17 cellular contexts compared by ENCODE assay signal in the genomic region with DNA sequence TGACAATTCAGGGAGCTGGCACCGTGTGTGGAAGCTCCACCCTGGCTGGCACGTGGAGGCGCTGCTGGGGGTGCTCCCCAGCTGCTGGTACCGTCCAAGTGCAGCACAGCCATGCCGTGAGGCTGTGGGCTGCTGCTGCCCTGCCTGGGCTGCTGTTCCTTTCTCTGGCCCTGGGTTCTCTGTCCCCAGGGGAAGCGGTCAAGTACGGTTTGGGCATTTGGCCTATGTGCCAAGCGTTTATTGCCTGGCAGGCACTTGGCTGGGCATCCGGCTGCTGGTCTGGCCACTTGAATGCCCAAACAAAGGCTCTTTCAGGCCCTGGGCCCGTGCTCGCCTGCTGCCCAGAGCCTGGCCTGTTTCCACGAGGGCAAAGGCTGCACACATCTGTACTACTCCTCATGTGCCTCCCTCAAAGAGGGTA. TPM values are rescaled to one million over a fixed set of nuclear protein-coding genes. Genes with fewer than 3 reads are reported as not detected.
DNase-seq lines count a peak whose midpoint lies in the region; ATAC-seq, FAIRE-seq and TF ChIP-seq lines count a peak whose summit lies in the region.
"Had no signal": no experiment of that assay in that cellular context is flagged by ENCODE, and none has a peak within 500 bp of the region (broad histone marks: within the 10 kb centered on the region; RNA-seq: fewer than 3 reads in every experiment).

No MANE protein-coding gene starts in this region.

- no peaks in the 10 kb centered on the region for H3K27me3 ChIP-seq in rectal smooth muscle tissue (ENCODE audit: control insufficient read depth, insufficient read depth, low read length)
- no peaks in the 10 kb centered on the region for H3K27me3 ChIP-seq in GM23248 (replicated peaks; ENCODE audit: insufficient read depth)

- no peak for TF ChIP-seq CTCF in C4-2B (conservative IDR thresholded peaks at IDR 0.05)
- TF ChIP-seq CTCF in kidney (IDR thresholded peaks at IDR 0.05; ENCODE audit: borderline replicate concordance, extremely low read depth, insufficient read depth) = no peak

- H2AFZ ChIP-seq in GM23248 = no peak overlapping the region

- H3K27ac ChIP-seq in C4-2B (peak overlapping the region; percentile 69), kidney (ENCODE audit: low read depth in 2 of 2, low read length in 2 of 2) (peak overlapping the region in 1 of 2 donors; percentile 41), rectal smooth muscle tissue (ENCODE audit: low read depth, low read length) (peak overlapping the region; percentile 79), GM23248 (no peak overlapping the region)

- no peaks in the 10 kb centered on the region for H4K20me1 ChIP-seq in GM23248 (ENCODE audit: insufficient read depth)

- H3K36me3 Mint-ChIP-seq in central memory CD8-positive, alpha-beta T cell (ENCODE audit: insufficient read depth) = peaks cover 9% of the 10 kb centered on the region

- peak overlapping the region; percentile 46 for H3K27ac Mint-ChIP-seq in central memory CD8-positive, alpha-beta T cell (ENCODE audit: low read depth)
- H3K27ac Mint-ChIP-seq: nephron, type B pancreatic cell had no signal

- no peak overlapping the region for H3K4me3 ChIP-seq in kidney (ENCODE audit: low read length in 2 of 2)
- H3K4me3 ChIP-seq in rectal smooth muscle tissue (ENCODE audit: low read length) = no peak overlapping the region
- H3K4me3 ChIP-seq in GM23248 = no peak overlapping the region

- H3K9me3 ChIP-seq in kidney (ENCODE audit: control insufficient read depth in 1 of 2, low read length in 2 of 2) = no peaks in the 10 kb centered on the region
- no peaks in the 10 kb centered on the region for H3K9me3 ChIP-seq in GM23248 (ENCODE audit: low read depth)

- peaks cover 6% of the 10 kb centered on the region for H3K4me1 Mint-ChIP-seq in central memory CD8-positive, alpha-beta T cell

- H3K4me3 Mint-ChIP-seq in central memory CD8-positive, alpha-beta T cell = no peak overlapping the region
- H3K4me3 Mint-ChIP-seq: nephron, type B pancreatic cell had no signal

- no peaks in the 10 kb centered on the region for H3K27me3 Mint-ChIP-seq in central memory CD8-positive, alpha-beta T cell
- H3K27me3 Mint-ChIP-seq: type B pancreatic cell had no signal

- H3K9me2 ChIP-seq in GM23248 (ENCODE audit: insufficient read depth) = no peaks in the 10 kb centered on the region

- intact Hi-C loops in kidney (cut with DNase I) = no loop called here

- WGBS in GM23248 (ENCODE audit: low coverage in 1 of 2, low lambda C conversion rate in 2 of 2, missing lambda C conversion rate in 2 of 2), 2 experiments = 82 to 84% methylated on average over 12 of the region's 12 CpGs

- no peaks in the 10 kb centered on the region for H3K9me3 Mint-ChIP-seq in central memory CD8-positive, alpha-beta T cell
- H3K9me3 Mint-ChIP-seq: nephron, type B pancreatic cell had no signal

- in situ Hi-C loops in GM23248 (cut with MboI) = no loop called here

- ATAC-seq in central memory CD8-positive, alpha-beta T cell (replicated peaks; ENCODE audit: extremely low read depth, poor library complexity, severe bottlenecking) = no peak
- ATAC-seq in GM21619 (IDR thresholded peaks at IDR 0.05; ENCODE audit: unreplicated experiment) (no peak), GM18858 (IDR thresholded peaks at IDR 0.05; ENCODE audit: unreplicated experiment) (no peak)

- no peak overlapping the region for H3K4me2 ChIP-seq in GM23248 (ENCODE audit: unreplicated experiment)

- peaks cover 6% of the 10 kb centered on the region; the same call in 1 of the 2 replicates for H3F3A ChIP-seq in GM23248 (ENCODE audit: insufficient read depth)

- H3K79me2 ChIP-seq in GM23248 (ENCODE audit: insufficient read depth) = no peaks in the 10 kb centered on the region

- no peak for DNase-seq in central memory CD8-positive, alpha-beta T cell (ENCODE audit: low spot score in 2 of 2)
- DNase-seq in kidney (peak; percentile 52), GM23248 (no peak)
- DNase-seq in activated CD4-positive, alpha-beta T cell treated with anti-CD3 and anti-CD28 coated beads for 1 hour = no peak
- DNase-seq: activated CD4-positive, alpha-beta T cell treated with anti-CD3 and anti-CD28 coated beads, Interleukin-2, amount 50 U/mL, for 1 hour; activated T-cell treated with anti-CD3 and anti-CD28 coated beads, Interleukin-2, amount 50 U/mL, for 48 hours; NCI-H1105; NCI-H524 treated with DMSO at 0.1 percent for 48 hours; stimulated activated CD4-positive, alpha-beta T cell treated with anti-CD3 and anti-CD28 coated beads, Interleukin-12 subunit alpha, Interleukin-12 subunit beta, amount 100 ng/mL, for 4 hours; T-helper 2 cell had no signal

- H3K4me1 ChIP-seq in kidney (ENCODE audit: control insufficient read depth in 1 of 2, insufficient read depth in 1 of 2, low read depth in 1 of 2, low read length in 2 of 2) (peaks cover 3 to 8% of the 10 kb centered on the region in 2 donors), rectal smooth muscle tissue (ENCODE audit: control insufficient read depth, insufficient read depth, low read length) (peaks cover 7% of the 10 kb centered on the region), GM23248 (ENCODE audit: insufficient read depth) (peaks cover 4% of the 10 kb centered on the region)

- H3K36me3 ChIP-seq in kidney (ENCODE audit: control insufficient read depth in 1 of 2, insufficient read depth in 2 of 2, low read length in 2 of 2) (peaks cover 0 to 5% of the 10 kb centered on the region in 2 donors), rectal smooth muscle tissue (ENCODE audit: control insufficient read depth, insufficient read depth, low read length) (no peaks in the 10 kb centered on the region), GM23248 (ENCODE audit: low read depth) (no peaks in the 10 kb centered on the region)

- no peak overlapping the region for H3K9ac ChIP-seq in kidney (ENCODE audit: low read length in 2 of 2)
- H3K9ac ChIP-seq in rectal smooth muscle tissue (ENCODE audit: low read length) = no peak overlapping the region
- no peak overlapping the region for H3K9ac ChIP-seq in GM23248

- no peak for FAIRE-seq in kidney (lab: Jason Lieb, UNC)
- FAIRE-seq: keratinocyte had no signal

RNA-seq across cellular contexts. Expression of a gene that starts 39.6 kb away (rescaled TPM):
- 42.6 TPM for total RNA-seq in kidney
- 23.9 TPM for polyA plus RNA-seq in kidney (ENCODE audit: insufficient read depth, low read depth, low replicate concordance)
- 6.7 and 8.2 TPM in 2 replicates for total RNA-seq in GM23248 (2014; rRNA removed; shearing (Covaris generic))
- 1.5 and 2.4 TPM in 2 replicates for polyA plus RNA-seq in GM23248 (2016; fragmentation: Nextera tagmentation; extraction: Ambion mirVana)

RNA-seq across cellular contexts. Expression of a gene that starts 41.3 kb away (rescaled TPM):
- 14.2 TPM for total RNA-seq in kidney
- 9.0 TPM for polyA plus RNA-seq in kidney (ENCODE audit: insufficient read depth, low read depth, low replicate concordance)
- total RNA-seq in GM23248 (2014; rRNA removed; shearing (Covaris generic)) = 10.7 and 12.1 TPM in 2 replicates
- 4.7 and 4.8 TPM in 2 replicates for polyA plus RNA-seq in GM23248 (2016; fragmentation: Nextera tagmentation; extraction: Ambion mirVana)

RNA-seq across cellular contexts. Expression of a gene that starts 50.0 kb away (rescaled TPM):
- 34.5 TPM for total RNA-seq in kidney
- 3.5 TPM for polyA plus RNA-seq in kidney (ENCODE audit: insufficient read depth, low read depth, low replicate concordance)
- total RNA-seq in GM23248 (2014; rRNA removed; shearing (Covaris generic)) = 2.0 and 2.7 TPM in 2 replicates
- 1.7 and 2.0 TPM in 2 replicates for polyA plus RNA-seq in GM23248 (2016; fragmentation: Nextera tagmentation; extraction: Ambion mirVana)
